23 cellular contexts compared by ENCODE assay signal in the genomic region with DNA sequence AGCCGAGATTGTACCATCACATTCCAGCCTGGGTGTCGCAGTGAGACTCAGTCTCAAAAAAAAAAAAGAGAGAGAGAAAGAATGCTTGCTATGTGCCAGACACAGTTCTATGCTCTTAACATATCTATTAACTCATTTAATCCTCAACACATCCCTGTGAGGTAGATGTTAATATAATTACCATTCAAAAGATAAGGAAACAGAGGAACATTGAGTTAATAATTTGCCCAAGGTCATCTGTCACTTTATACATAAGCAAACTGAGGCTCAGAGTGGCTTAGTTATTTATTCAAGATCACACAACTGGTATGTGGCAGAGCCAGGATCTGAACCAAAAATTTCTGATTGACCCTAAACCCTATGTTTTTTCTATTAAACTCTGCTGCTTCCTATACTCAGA.
"Had no signal": no experiment of that assay in that cellular context is flagged by ENCODE, and none has a peak within 500 bp of the region (broad histone marks: within the 10 kb centered on the region; RNA-seq: fewer than 3 reads in every experiment).

No MANE protein-coding gene starts in this region.

- H3K9me3 Mint-ChIP-seq: activated CD8-positive, alpha-beta T cell treated with anti-CD3 and anti-CD28 coated beads for 36 hours; activated T-cell treated with anti-CD3 and anti-CD28 coated beads, Interleukin-2, amount 50 U/mL, for 4 hours; activated T-helper 17 cell treated with anti-CD3 and anti-CD28 coated beads, Interleukin-2, amount 50 U/mL, for 72 hours; nephron had no signal

- H3K4me1 ChIP-seq: right lobe of liver, thyroid gland, upper lobe of left lung, vagina had no signal

- H3K27ac Mint-ChIP-seq: nephron had no signal

- H3K4me1 Mint-ChIP-seq: nephron had no signal

- H3K4me3 Mint-ChIP-seq: activated CD8-positive, alpha-beta T cell treated with anti-CD3 and anti-CD28 coated beads for 36 hours; activated T-cell treated with anti-CD3 and anti-CD28 coated beads, Interleukin-2, amount 50 U/mL, for 4 hours; activated T-helper 17 cell treated with anti-CD3 and anti-CD28 coated beads, Interleukin-2, amount 50 U/mL, for 72 hours; nephron had no signal

- ATAC-seq: activated T-cell treated with anti-CD3 and anti-CD28 coated beads, Interleukin-2, amount 50 U/mL, for 4 hours; esophagus mucosa; heart left ventricle; left lung; right lobe of liver had no signal

- H3K27me3 ChIP-seq: heart left ventricle, left lung, right lobe of liver, stomach, thyroid gland, upper lobe of left lung, vagina had no signal

- H3K27ac ChIP-seq: heart left ventricle, left lung, right lobe of liver, stomach, thyroid gland, upper lobe of left lung, vagina had no signal

- H3K4me3 ChIP-seq: heart left ventricle, left lung, lung, right lobe of liver, stomach, thyroid gland, upper lobe of left lung, vagina had no signal

- H3K27me3 Mint-ChIP-seq: activated CD8-positive, alpha-beta T cell treated with anti-CD3 and anti-CD28 coated beads for 36 hours; activated T-helper 17 cell treated with anti-CD3 and anti-CD28 coated beads, Interleukin-2, amount 50 U/mL, for 72 hours had no signal

- DNase-seq: activated CD4-positive, alpha-beta T cell treated with anti-CD3 and anti-CD28 coated beads, Interleukin-2, amount 50 U/mL, for 1 hour; activated CD8-positive, alpha-beta T cell treated with anti-CD3 and anti-CD28 coated beads for 36 hours; activated gamma-delta T cell treated with Interleukin-2 at 50 U/mL for 16 hours; activated naive CD4-positive, alpha-beta T cell treated with anti-CD3 and anti-CD28 coated beads, Interleukin-2, amount 50 U/mL, for 16 hours; activated T-cell treated with anti-CD3 and anti-CD28 coated beads, Interleukin-2, amount 50 U/mL, for 4 hours; amniotic stem cell; caudate nucleus; foreskin fibroblast; heart left ventricle; hypothalamus; kidney glomerular epithelial cell; left lung; right lobe of liver; stimulated activated CD4-positive, alpha-beta T cell treated with anti-CD3 and anti-CD28 coated beads, Interleukin-2, amount 100 ng/mL, for 48 hours; stomach; T1000; thyroid gland; upper lobe of left lung had no signal

- H3K36me3 ChIP-seq: right lobe of liver, thyroid gland, upper lobe of left lung, vagina had no signal
